ENCODE assay signal across 21 cellular contexts in the genomic region with DNA sequence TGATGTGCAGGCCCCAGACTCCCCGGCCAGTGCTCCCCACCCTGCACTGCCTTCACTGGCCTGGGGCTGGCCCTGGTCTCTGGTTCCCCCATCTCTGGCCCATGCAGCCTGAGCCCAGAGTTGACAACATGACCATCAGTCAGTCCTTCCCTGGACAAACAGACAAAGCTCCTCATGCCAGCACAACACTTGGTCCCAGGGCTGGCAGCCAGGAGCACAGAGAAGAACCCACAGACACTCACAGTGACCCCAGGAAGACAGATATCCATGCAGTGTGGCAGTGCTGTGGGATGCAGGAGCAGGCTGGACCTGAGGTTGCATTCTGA.
"Had no signal": no experiment of that assay in that cellular context is flagged by ENCODE, and none has a peak within 500 bp of the region (broad histone marks: within the 10 kb centered on the region; RNA-seq: fewer than 3 reads in every experiment).

No MANE protein-coding gene starts in this region.

- H3K9me3 Mint-ChIP-seq: activated B cell treated with CpG ODN at 0.5 μM for 24 hours; activated CD4-positive, alpha-beta memory T cell treated with anti-CD3 and anti-CD28 coated beads for 36 hours; activated CD4-positive, alpha-beta T cell treated with anti-CD3 and anti-CD28 coated beads, Interleukin-2, amount 10 ng/mL, durations not matched to agents 7 days and 5 days; activated naive CD4-positive, alpha-beta T cell treated with anti-CD3 and anti-CD28 coated beads, Interleukin-2, amount 10 ng/mL, durations not matched to agents 7 days and 5 days; activated naive CD8-positive, alpha-beta T cell treated with anti-CD3 and anti-CD28 coated beads for 36 hours; activated T-cell treated with anti-CD3 and anti-CD28 coated beads, Interleukin-2, amount 50 U/mL, for 72 hours; activated T-helper 2 cell treated with anti-CD3 and anti-CD28 coated beads, Interferon-gamma antibody, Interleukin-2, Interleukin-4, amounts not matched to agents 10 μg/mL and 5 μg/mL and 100 μg/mL, durations not matched to agents 14 hours and 24 hours and 36 hours; T-cell had no signal

- DNase-seq: activated B cell treated with CpG ODN at 0.5 μM for 24 hours; activated CD4-positive, alpha-beta memory T cell treated with anti-CD3 and anti-CD28 coated beads for 36 hours; activated CD4-positive, alpha-beta T cell treated with anti-CD3 and anti-CD28 coated beads, Interleukin-2, amount 10 ng/mL, durations not matched to agents 7 days and 5 days; activated CD8-positive, alpha-beta memory T cell treated with anti-CD3 and anti-CD28 coated beads, Interleukin-2, amount 50 U/mL, for 4 hours; activated gamma-delta T cell treated with Interleukin-2 at 50 U/mL for 16 hours; activated naive CD8-positive, alpha-beta T cell treated with anti-CD3 and anti-CD28 coated beads for 36 hours; activated T-cell treated with anti-CD3 and anti-CD28 coated beads, Interleukin-2, amount 50 U/mL, for 72 hours; brain microvascular endothelial cell; Kasumi-1; NCI-H1105 treated with DMSO at 0.1 percent for 48 hours; NCI-H1436 treated with DMSO at 0.1 percent for 48 hours; NCI-H187; NCI-H2081; NCI-H446; T-helper 2 cell; T1000 had no signal

- H3K36me3 Mint-ChIP-seq: activated CD4-positive, alpha-beta memory T cell treated with anti-CD3 and anti-CD28 coated beads for 36 hours; activated naive CD4-positive, alpha-beta T cell treated with anti-CD3 and anti-CD28 coated beads, Interleukin-2, amount 10 ng/mL, durations not matched to agents 7 days and 5 days; activated naive CD8-positive, alpha-beta T cell treated with anti-CD3 and anti-CD28 coated beads for 36 hours; T-cell had no signal

- H3K27ac ChIP-seq: brain microvascular endothelial cell, cardiac muscle cell, SK-N-MC had no signal

- H3K4me3 ChIP-seq: cardiac muscle cell, SK-N-MC had no signal

- ATAC-seq: activated T-cell treated with anti-CD3 and anti-CD28 coated beads, Interleukin-2, amount 50 U/mL, for 72 hours; T-cell had no signal

- H3K4me1 Mint-ChIP-seq: activated B cell treated with CpG ODN at 0.5 μM for 24 hours had no signal

- H3K36me3 ChIP-seq: brain microvascular endothelial cell, cardiac muscle cell had no signal

- H3K4me3 Mint-ChIP-seq: activated B cell treated with CpG ODN at 0.5 μM for 24 hours; activated CD4-positive, alpha-beta memory T cell treated with anti-CD3 and anti-CD28 coated beads for 36 hours; activated CD4-positive, alpha-beta T cell treated with anti-CD3 and anti-CD28 coated beads, Interleukin-2, amount 10 ng/mL, durations not matched to agents 7 days and 5 days; activated naive CD4-positive, alpha-beta T cell treated with anti-CD3 and anti-CD28 coated beads, Interleukin-2, amount 10 ng/mL, durations not matched to agents 7 days and 5 days; activated naive CD8-positive, alpha-beta T cell treated with anti-CD3 and anti-CD28 coated beads for 36 hours; activated T-cell treated with anti-CD3 and anti-CD28 coated beads, Interleukin-2, amount 50 U/mL, for 72 hours; T-cell had no signal

- H3K27ac Mint-ChIP-seq: activated B cell treated with CpG ODN at 0.5 μM for 24 hours; activated CD4-positive, alpha-beta memory T cell treated with anti-CD3 and anti-CD28 coated beads for 36 hours; activated CD4-positive, alpha-beta T cell treated with anti-CD3 and anti-CD28 coated beads, Interleukin-2, amount 10 ng/mL, durations not matched to agents 7 days and 5 days; activated naive CD4-positive, alpha-beta T cell treated with anti-CD3 and anti-CD28 coated beads, Interleukin-2, amount 10 ng/mL, durations not matched to agents 7 days and 5 days; activated naive CD8-positive, alpha-beta T cell treated with anti-CD3 and anti-CD28 coated beads for 36 hours; activated T-cell treated with anti-CD3 and anti-CD28 coated beads, Interleukin-2, amount 50 U/mL, for 72 hours; activated T-helper 2 cell treated with anti-CD3 and anti-CD28 coated beads, Interferon-gamma antibody, Interleukin-2, Interleukin-4, amounts not matched to agents 10 μg/mL and 5 μg/mL and 100 μg/mL, durations not matched to agents 14 hours and 24 hours and 36 hours; T-cell had no signal
